In the genomic region with DNA sequence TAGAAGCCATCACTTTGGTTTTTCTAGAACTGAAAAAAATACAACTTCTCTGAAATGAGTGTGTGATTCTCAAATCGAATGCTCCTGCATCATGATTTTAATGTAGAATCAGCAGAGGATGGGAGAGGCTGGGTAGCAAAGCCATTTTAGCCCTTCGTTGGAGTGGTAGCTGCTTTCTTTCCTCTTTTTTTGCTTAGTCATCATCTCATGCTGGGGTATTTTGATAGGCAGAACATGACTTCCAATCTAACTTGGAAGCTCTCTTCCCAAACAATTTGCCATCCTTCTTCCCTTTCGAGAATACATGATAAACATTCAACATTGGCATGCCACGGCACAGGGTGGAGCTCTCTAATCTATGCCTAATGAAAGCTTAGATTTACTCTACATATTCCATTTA, we compare ENCODE assay signal across 1 cellular context.
TF ChIP-seq lines count a peak whose summit lies in the region.

No MANE protein-coding gene starts in this region.

TF ChIP-seq in GM23338, 12 proteins besides CTCF, POLR2A, EP300 and RAD21 (continued from another document):
- TF ChIP-seq STAT1 (IDR thresholded peaks at IDR 0.05; ENCODE audit: unreplicated experiment) (no peak), EZH2 (IDR thresholded peaks at IDR 0.05; ENCODE audit: low read depth, unreplicated experiment) (no peak), POLR2AphosphoS5 (IDR thresholded peaks at IDR 0.05; ENCODE audit: low read depth) (no peak)
